ENCODE assay signal across 24 cellular contexts in genomic region chr5:6587171-6587570, GRCh38. TPM values are rescaled to one million over a fixed set of nuclear protein-coding genes. Genes with fewer than 3 reads are reported as not detected.
DNase-seq lines count a peak whose midpoint lies in the region; ATAC-seq and TF ChIP-seq lines count a peak whose summit lies in the region.
"Had no signal": no experiment of that assay in that cellular context is flagged by ENCODE, and none has a peak within 500 bp of the region (broad histone marks: within the 10 kb centered on the region; RNA-seq: fewer than 3 reads in every experiment).

No MANE protein-coding gene starts in this region.

- peaks cover 0 to 13% (median 7%) of the 10 kb centered on the region in 4 donors for H3K4me1 ChIP-seq in transverse colon

- intact Hi-C loops in transverse colon (cut with DNase I; ENCODE audit: low total_unique reads): no loop called here

- peaks cover 49% of the 10 kb centered on the region for H3K27me3 Mint-ChIP-seq in activated CD8-positive, alpha-beta memory T cell treated with anti-CD3 and anti-CD28 coated beads, Interleukin-2, amount 10 ng/mL, durations not matched to agents 7 days and 5 days
- H3K27me3 Mint-ChIP-seq in type B pancreatic cell: peaks cover 45% of the 10 kb centered on the region

- no peak overlapping the region for H3K4me3 ChIP-seq in coronary artery
- no peak overlapping the region for H3K4me3 ChIP-seq in transverse colon

- TF ChIP-seq EP300 in transverse colon (IDR thresholded peaks at IDR 0.05; ENCODE audit: low read depth): no peak

- no peak overlapping the region for H3K4me3 Mint-ChIP-seq in activated CD8-positive, alpha-beta memory T cell treated with anti-CD3 and anti-CD28 coated beads, Interleukin-2, amount 10 ng/mL, durations not matched to agents 7 days and 5 days
- H3K4me3 Mint-ChIP-seq in type B pancreatic cell: no peak overlapping the region
- H3K4me3 Mint-ChIP-seq: CD4-positive, alpha-beta memory T cell had no signal

- CTCF ChIA-PET in activated CD8-positive, alpha-beta memory T cell treated with anti-CD3 and anti-CD28 coated beads, Interleukin-2, amount 10 ng/mL, durations not matched to agents 7 days and 5 days (lab: Charles Lee): interaction anchor here (0.9 kb wide), 1 partner anchor 10 kb away, joined by 3 read pairs; no protein-coding TSS in a partner anchor

- ATAC-seq in activated CD8-positive, alpha-beta memory T cell treated with anti-CD3 and anti-CD28 coated beads, Interleukin-2, amount 10 ng/mL, durations not matched to agents 7 days and 5 days: no peak
- ATAC-seq in HG03045 (IDR thresholded peaks at IDR 0.05; ENCODE audit: unreplicated experiment): no peak
- no peak for ATAC-seq in GM18517 (IDR thresholded peaks at IDR 0.05; ENCODE audit: unreplicated experiment)
- ATAC-seq: HCT116 had no signal

- H3K4me1 Mint-ChIP-seq in activated CD8-positive, alpha-beta memory T cell treated with anti-CD3 and anti-CD28 coated beads, Interleukin-2, amount 10 ng/mL, durations not matched to agents 7 days and 5 days: peaks cover 6% of the 10 kb centered on the region
- H3K4me1 Mint-ChIP-seq in type B pancreatic cell (ENCODE audit: unreplicated experiment): no peaks in the 10 kb centered on the region

- in situ Hi-C loops in transverse colon (cut with MboI; ENCODE audit: low pct_ligation_motif_present in 1 of 4, low pct_unique_long_range_greater_than_20kb in 1 of 4, low sequenced_read_pairs in 3 of 4): loop anchor here in 1 of 4 donors (25.0 kb wide), 1 partner anchor 1100 kb away; no protein-coding TSS in a partner anchor

- H3K27ac ChIP-seq in coronary artery (no peak overlapping the region), transverse colon (no peak overlapping the region)

- no peaks in the 10 kb centered on the region for H3K9me3 Mint-ChIP-seq in activated CD8-positive, alpha-beta memory T cell treated with anti-CD3 and anti-CD28 coated beads, Interleukin-2, amount 10 ng/mL, durations not matched to agents 7 days and 5 days (ENCODE audit: low read depth)
- H3K9me3 Mint-ChIP-seq in type B pancreatic cell: no peaks in the 10 kb centered on the region
- H3K9me3 Mint-ChIP-seq: CD4-positive, alpha-beta memory T cell had no signal

- no peak overlapping the region for H3K27ac Mint-ChIP-seq in activated CD8-positive, alpha-beta memory T cell treated with anti-CD3 and anti-CD28 coated beads, Interleukin-2, amount 10 ng/mL, durations not matched to agents 7 days and 5 days
- no peak overlapping the region for H3K27ac Mint-ChIP-seq in type B pancreatic cell
- H3K27ac Mint-ChIP-seq: CD4-positive, alpha-beta memory T cell had no signal

- H3K27me3 ChIP-seq in transverse colon: peaks cover 23% of the 10 kb centered on the region

- H3K9me3 ChIP-seq in transverse colon: no peaks in the 10 kb centered on the region
- H3K9me3 ChIP-seq: SK-N-SH had no signal

- H3K36me3 ChIP-seq in transverse colon: no peaks in the 10 kb centered on the region

- no peaks in the 10 kb centered on the region for H3K36me3 Mint-ChIP-seq in activated CD8-positive, alpha-beta memory T cell treated with anti-CD3 and anti-CD28 coated beads, Interleukin-2, amount 10 ng/mL, durations not matched to agents 7 days and 5 days
- no peaks in the 10 kb centered on the region for H3K36me3 Mint-ChIP-seq in type B pancreatic cell
- H3K36me3 Mint-ChIP-seq: CD4-positive, alpha-beta memory T cell had no signal

- DNase-seq in activated CD8-positive, alpha-beta memory T cell treated with anti-CD3 and anti-CD28 coated beads, Interleukin-2, amount 10 ng/mL, durations not matched to agents 7 days and 5 days: peak; percentile 36
- DNase-seq in activated CD8-positive, alpha-beta memory T cell treated with anti-CD3 and anti-CD28 coated beads for 24 hours: no peak
- peak; percentile 59 to 69 for DNase-seq in SHP77 (lab: John Stamatoyannopoulos, UW)
- peak; percentile 54 for DNase-seq in coronary artery (ENCODE audit: low spot score)
- DNase-seq in type B pancreatic cell (ENCODE audit: extremely low spot score, unreplicated experiment): peak; percentile 22
- no peak for DNase-seq in transverse colon
- DNase-seq: C1 segment of cervical spinal cord; CD4-positive, alpha-beta memory T cell; COR-L47; DND-41; KBM-7; NCI-H1105 treated with DMSO at 0.1 percent for 48 hours; NCI-H1694; NCI-H2029 treated with DMSO at 0.1 percent for 48 hours; NCI-H226; NCI-H510A; NCI-H774; RPMI8226; SIG-M5; SK-N-SH; SW 1271 had no signal

- 80 to 84% methylated on average over 1 to 9 of the region's 9 CpGs for WGBS in transverse colon (ENCODE audit: low coverage in 1 of 2), 2 donors

- no peak for TF ChIP-seq CTCF in coronary artery (IDR thresholded peaks at IDR 0.05)
- TF ChIP-seq CTCF in type B pancreatic cell (conservative IDR thresholded peaks at IDR 0.05): no peak
- TF ChIP-seq CTCF in transverse colon (IDR thresholded peaks at IDR 0.05): no peak

- no peak for TF ChIP-seq POLR2A in transverse colon (IDR thresholded peaks at IDR 0.05)

RNA-seq across cellular contexts. Expression of gene NSUN2, which starts 45.7 kb away (rescaled TPM):
- 100 to 1,000 TPM in 1 of 2 experiments, 10 to 100 TPM in 1; 79.8 to 111 TPM for total RNA-seq in activated CD8-positive, alpha-beta memory T cell treated with anti-CD3 and anti-CD28 coated beads, Interleukin-2, amount 10 ng/mL, durations not matched to agents 7 days and 5 days
- 59.8 and 63.4 TPM in 2 replicates for total RNA-seq in type B pancreatic cell (ENCODE audit: low replicate concordance)
- total RNA-seq in transverse colon: 10 to 100 TPM; 29.9 to 77.1 (median 51.7) TPM

RNA-seq across cellular contexts. Expression of gene SRD5A1, which starts 46.1 kb away (rescaled TPM):
- total RNA-seq in activated CD8-positive, alpha-beta memory T cell treated with anti-CD3 and anti-CD28 coated beads, Interleukin-2, amount 10 ng/mL, durations not matched to agents 7 days and 5 days: 10 to 100 TPM; 11.0 to 16.2 TPM
- total RNA-seq in type B pancreatic cell (ENCODE audit: low replicate concordance): 17.2 and 23.1 TPM in 2 replicates
- total RNA-seq in transverse colon: 10 to 100 TPM in 3 of 4 donors, 1 to 10 TPM in 1; 9.0 to 79.8 (median 17.0) TPM

Comparison
In these comparisons a context has a peak if more than half of its experiments do, and no peak if none do; other contexts are left out.
1. DNase-seq: peak in activated CD8-positive, alpha-beta memory T cell treated with anti-CD3 and anti-CD28 coated beads, Interleukin-2, amount 10 ng/mL, durations not matched to agents 7 days and 5 days (single experiment), SHP77 (2 of 2), coronary artery (single experiment) and type B pancreatic cell (single experiment); none in activated CD8-positive, alpha-beta memory T cell treated with anti-CD3 and anti-CD28 coated beads for 24 hours (single experiment) and transverse colon (single experiment).